ENCODE assay signal across 34 cellular contexts in genomic region chr17:66954632-66955031, GRCh38. TPM values are rescaled to one million over a fixed set of nuclear protein-coding genes. Genes with fewer than 3 reads are reported as not detected.
"Had no signal": no experiment of that assay in that cellular context is flagged by ENCODE, and none has a peak within 500 bp of the region (broad histone marks: within the 10 kb centered on the region; RNA-seq: fewer than 3 reads in every experiment).

No MANE protein-coding gene starts in this region.

- H3K4me2 ChIP-seq: hepatocyte had no signal

- H3K9me3 Mint-ChIP-seq: activated B cell treated with CpG ODN at 0.5 μM for 24 hours; activated CD8-positive, alpha-beta T cell treated with anti-CD3 and anti-CD28 coated beads for 36 hours; activated naive CD4-positive, alpha-beta T cell treated with anti-CD3 and anti-CD28 coated beads, Interleukin-2, amount 10 ng/mL, durations not matched to agents 7 days and 5 days; activated naive CD4-positive, alpha-beta T cell treated with anti-CD3 and anti-CD28 coated beads, Interleukin-2, amount 50 U/mL, for 72 hours; activated naive CD8-positive, alpha-beta T cell treated with anti-CD3 and anti-CD28 coated beads, Interleukin-2, amount 10 ng/mL, durations not matched to agents 7 days and 5 days; activated T-cell treated with anti-CD3 and anti-CD28 coated beads, Interleukin-2, amount 50 U/mL, for 72 hours; central memory CD8-positive, alpha-beta T cell; dendritic cell treated with granulocyte-macrophage colony-stimulating factor and Interleukin-4, amounts not matched to agents 40 ng/mL and 50 ng/mL, for 4 days; T-helper 2 cell treated with Interferon-gamma antibody and Interleukin-4, amounts not matched to agents 5 μg/mL and 100 μg/mL, for 36 hours had no signal

- H3K4me3 Mint-ChIP-seq: activated B cell treated with CpG ODN at 0.5 μM for 24 hours; activated CD8-positive, alpha-beta T cell treated with anti-CD3 and anti-CD28 coated beads for 36 hours; activated naive CD4-positive, alpha-beta T cell treated with anti-CD3 and anti-CD28 coated beads, Interleukin-2, amount 10 ng/mL, durations not matched to agents 7 days and 5 days; activated naive CD8-positive, alpha-beta T cell treated with anti-CD3 and anti-CD28 coated beads, Interleukin-2, amount 10 ng/mL, durations not matched to agents 7 days and 5 days; activated T-cell treated with anti-CD3 and anti-CD28 coated beads, Interleukin-2, amount 50 U/mL, for 72 hours; brain; central memory CD8-positive, alpha-beta T cell; dendritic cell treated with granulocyte-macrophage colony-stimulating factor and Interleukin-4, amounts not matched to agents 40 ng/mL and 50 ng/mL, for 4 days; endodermal cell; T-helper 17 cell; T-helper 2 cell treated with Interferon-gamma antibody and Interleukin-4, amounts not matched to agents 5 μg/mL and 100 μg/mL, for 36 hours had no signal

- H3K27me3 ChIP-seq: ascending aorta, breast epithelium, esophagus muscularis mucosa, foreskin keratinocyte, gastrocnemius medialis, hepatocyte had no signal

- H3K27ac Mint-ChIP-seq: activated B cell treated with CpG ODN at 0.5 μM for 24 hours; activated CD8-positive, alpha-beta T cell treated with anti-CD3 and anti-CD28 coated beads for 36 hours; activated naive CD4-positive, alpha-beta T cell treated with anti-CD3 and anti-CD28 coated beads, Interleukin-2, amount 10 ng/mL, durations not matched to agents 7 days and 5 days; activated naive CD4-positive, alpha-beta T cell treated with anti-CD3 and anti-CD28 coated beads, Interleukin-2, amount 50 U/mL, for 72 hours; activated naive CD8-positive, alpha-beta T cell treated with anti-CD3 and anti-CD28 coated beads, Interleukin-2, amount 10 ng/mL, durations not matched to agents 7 days and 5 days; activated T-cell treated with anti-CD3 and anti-CD28 coated beads, Interleukin-2, amount 50 U/mL, for 72 hours; dendritic cell treated with granulocyte-macrophage colony-stimulating factor and Interleukin-4, amounts not matched to agents 40 ng/mL and 50 ng/mL, for 4 days; endodermal cell; T-helper 17 cell; T-helper 2 cell treated with Interferon-gamma antibody and Interleukin-4, amounts not matched to agents 5 μg/mL and 100 μg/mL, for 36 hours had no signal

- H3K4me1 ChIP-seq: ascending aorta had no signal

- H3K9me3 ChIP-seq: ascending aorta, breast epithelium, esophagus muscularis mucosa, gastrocnemius medialis had no signal

- H3K4me1 Mint-ChIP-seq: activated B cell treated with CpG ODN at 0.5 μM for 24 hours; activated naive CD4-positive, alpha-beta T cell treated with anti-CD3 and anti-CD28 coated beads, Interleukin-2, amount 10 ng/mL, durations not matched to agents 7 days and 5 days; activated naive CD8-positive, alpha-beta T cell treated with anti-CD3 and anti-CD28 coated beads, Interleukin-2, amount 10 ng/mL, durations not matched to agents 7 days and 5 days; central memory CD8-positive, alpha-beta T cell had no signal

- ATAC-seq: activated CD4-positive, CD25-positive, alpha-beta regulatory T cell treated with anti-CD3 and anti-CD28 coated beads, Interleukin-2, amount 50 U/mL, for 24 hours; activated CD8-positive, alpha-beta T cell treated with anti-CD3 and anti-CD28 coated beads for 36 hours; activated naive CD4-positive, alpha-beta T cell treated with anti-CD3 and anti-CD28 coated beads, Interleukin-2, amount 50 U/mL, for 72 hours; activated T-cell treated with anti-CD3 and anti-CD28 coated beads, Interleukin-2, amount 50 U/mL, for 72 hours; foreskin keratinocyte; gastrocnemius medialis; heart right ventricle; T-helper 17 cell had no signal

- H2AFZ ChIP-seq: hepatocyte had no signal

- H3K27ac ChIP-seq: ascending aorta, cardiac muscle cell, coronary artery, dorsolateral prefrontal cortex, foreskin keratinocyte, gastrocnemius medialis, heart right ventricle, hepatocyte, WERI-Rb-1 had no signal

- H3K4me3 ChIP-seq: ascending aorta, breast epithelium, cardiac muscle cell, coronary artery, dorsolateral prefrontal cortex, esophagus muscularis mucosa, gastrocnemius medialis, heart right ventricle, hepatocyte had no signal

- H3K36me3 ChIP-seq: ascending aorta, breast epithelium, cardiac muscle cell, esophagus muscularis mucosa, gastrocnemius medialis, heart right ventricle, WERI-Rb-1 had no signal

- H3K79me2 ChIP-seq: hepatocyte had no signal

- H3K36me3 Mint-ChIP-seq: activated naive CD4-positive, alpha-beta T cell treated with anti-CD3 and anti-CD28 coated beads, Interleukin-2, amount 10 ng/mL, durations not matched to agents 7 days and 5 days; activated naive CD4-positive, alpha-beta T cell treated with anti-CD3 and anti-CD28 coated beads, Interleukin-2, amount 50 U/mL, for 72 hours; activated naive CD8-positive, alpha-beta T cell treated with anti-CD3 and anti-CD28 coated beads, Interleukin-2, amount 10 ng/mL, durations not matched to agents 7 days and 5 days; brain had no signal

- H3K27me3 Mint-ChIP-seq: activated CD8-positive, alpha-beta T cell treated with anti-CD3 and anti-CD28 coated beads for 36 hours had no signal

- DNase-seq: activated B cell treated with CpG ODN at 0.5 μM for 24 hours; activated CD4-positive, alpha-beta T cell treated with anti-CD3 and anti-CD28 coated beads for 48 hours; activated CD4-positive, alpha-beta T cell treated with anti-CD3 and anti-CD28 coated beads, Interleukin-2, amount 50 U/mL, for 1 hour; activated CD4-positive, alpha-beta T cell treated with anti-CD3 and anti-CD28 coated beads, Interleukin-2, amount 50 U/mL, for 48 hours; activated CD8-positive, alpha-beta memory T cell treated with anti-CD3 and anti-CD28 coated beads for 24 hours; activated CD8-positive, alpha-beta T cell treated with anti-CD3 and anti-CD28 coated beads for 36 hours; activated gamma-delta T cell; activated naive CD4-positive, alpha-beta T cell; activated naive CD4-positive, alpha-beta T cell treated with anti-CD3 and anti-CD28 coated beads, Interleukin-2, amount 10 ng/mL, durations not matched to agents 7 days and 5 days; activated naive CD8-positive, alpha-beta T cell treated with anti-CD3 and anti-CD28 coated beads, Interleukin-2, amount 10 ng/mL, durations not matched to agents 7 days and 5 days; activated T-cell treated with anti-CD3 and anti-CD28 coated beads, Interleukin-2, amount 50 U/mL, for 72 hours; dorsolateral prefrontal cortex; effector memory CD4-positive, alpha-beta T cell; endodermal cell; erythroblast; foreskin keratinocyte; gastrocnemius medialis; heart right ventricle; T-helper 17 cell; T1000; WERI-Rb-1 had no signal

RNA-seq across cellular contexts. Expression of gene CACNG4, which starts 9.9 kb away (rescaled TPM):
- total RNA-seq: activated B cell treated with CpG ODN at 0.5 μM for 24 hours; activated CD8-positive, alpha-beta T cell treated with anti-CD3 and anti-CD28 coated beads for 36 hours; activated naive CD4-positive, alpha-beta T cell treated with anti-CD3 and anti-CD28 coated beads, Interleukin-2, amount 50 U/mL, for 72 hours; activated naive CD8-positive, alpha-beta T cell treated with anti-CD3 and anti-CD28 coated beads, Interleukin-2, amount 10 ng/mL, durations not matched to agents 7 days and 5 days; activated T-cell treated with anti-CD3 and anti-CD28 coated beads, Interleukin-2, amount 50 U/mL, for 72 hours; ascending aorta; gastrocnemius medialis; glomerular endothelial cell; T-helper 17 cell had no signal
